Comparison of ENCODE assay signal across 21 cellular contexts in genomic region chr2:11520092-11520693, GRCh38.
"Had no signal": no experiment of that assay in that cellular context is flagged by ENCODE, and none has a peak within 500 bp of the region (broad histone marks: within the 10 kb centered on the region; RNA-seq: fewer than 3 reads in every experiment).

No MANE protein-coding gene starts in this region.

- H3K9me3 Mint-ChIP-seq: activated CD4-positive, alpha-beta T cell treated with anti-CD3 and anti-CD28 coated beads, Interleukin-2, amount 10 ng/mL, durations not matched to agents 7 days and 5 days; activated T-cell treated with anti-CD3 and anti-CD28 coated beads, Interleukin-2, amount 50 U/mL, for 4 hours had no signal

- H3K4me1 ChIP-seq: breast epithelium had no signal

- DNase-seq: activated B cell treated with CpG ODN at 0.5 μM for 24 hours; activated CD4-positive, alpha-beta memory T cell treated with anti-CD3 and anti-CD28 coated beads for 36 hours; activated CD4-positive, alpha-beta T cell treated with anti-CD3 and anti-CD28 coated beads for 1 hour; activated CD4-positive, alpha-beta T cell treated with anti-CD3 and anti-CD28 coated beads, Interleukin-2, amount 10 ng/mL, durations not matched to agents 7 days and 5 days; activated CD8-positive, alpha-beta memory T cell treated with anti-CD3 and anti-CD28 coated beads for 24 hours; activated effector memory CD4-positive, alpha-beta T cell treated with anti-CD3 and anti-CD28 coated beads, Interleukin-2, amount 50 U/mL, for 16 hours; activated naive CD4-positive, alpha-beta T cell treated with anti-CD3 and anti-CD28 coated beads for 36 hours; activated naive CD8-positive, alpha-beta T cell treated with anti-CD3 and anti-CD28 coated beads for 36 hours; activated T-cell treated with anti-CD3 and anti-CD28 coated beads, Interleukin-2, amount 50 U/mL, for 4 hours; caudate nucleus; NCI-H1048; NCI-H146; NCI-H1930; NCI-H2171; NCI-H226; NCI-H526; NCI-H82; SIG-M5; T-helper 17 cell; T-helper 9 cell had no signal

- H3K9me3 ChIP-seq: breast epithelium had no signal

- H3K27ac Mint-ChIP-seq: activated B cell treated with CpG ODN at 0.5 μM for 24 hours; activated CD4-positive, alpha-beta memory T cell treated with anti-CD3 and anti-CD28 coated beads for 36 hours; activated CD4-positive, alpha-beta T cell treated with anti-CD3 and anti-CD28 coated beads, Interleukin-2, amount 10 ng/mL, durations not matched to agents 7 days and 5 days; activated naive CD4-positive, alpha-beta T cell treated with anti-CD3 and anti-CD28 coated beads for 36 hours; activated naive CD8-positive, alpha-beta T cell treated with anti-CD3 and anti-CD28 coated beads for 36 hours; T-helper 17 cell had no signal

- ATAC-seq: activated T-cell treated with anti-CD3 and anti-CD28 coated beads, Interleukin-2, amount 50 U/mL, for 4 hours; T-helper 17 cell had no signal

- H3K27me3 ChIP-seq: breast epithelium had no signal

- H3K4me1 Mint-ChIP-seq: activated B cell treated with CpG ODN at 0.5 μM for 24 hours; activated CD4-positive, alpha-beta T cell treated with anti-CD3 and anti-CD28 coated beads, Interleukin-2, amount 10 ng/mL, durations not matched to agents 7 days and 5 days; activated naive CD8-positive, alpha-beta T cell treated with anti-CD3 and anti-CD28 coated beads for 36 hours; T-helper 17 cell had no signal

- H3K27me3 Mint-ChIP-seq: activated CD4-positive, alpha-beta T cell treated with anti-CD3 and anti-CD28 coated beads, Interleukin-2, amount 10 ng/mL, durations not matched to agents 7 days and 5 days; activated naive CD8-positive, alpha-beta T cell treated with anti-CD3 and anti-CD28 coated beads for 36 hours had no signal

- H3K36me3 ChIP-seq: breast epithelium had no signal

- H3K4me3 ChIP-seq: breast epithelium had no signal

- H3K27ac ChIP-seq: breast epithelium had no signal

- H3K4me3 Mint-ChIP-seq: activated B cell treated with CpG ODN at 0.5 μM for 24 hours; activated CD4-positive, alpha-beta memory T cell treated with anti-CD3 and anti-CD28 coated beads for 36 hours; activated CD4-positive, alpha-beta T cell treated with anti-CD3 and anti-CD28 coated beads, Interleukin-2, amount 10 ng/mL, durations not matched to agents 7 days and 5 days; activated naive CD4-positive, alpha-beta T cell treated with anti-CD3 and anti-CD28 coated beads for 36 hours; activated naive CD8-positive, alpha-beta T cell treated with anti-CD3 and anti-CD28 coated beads for 36 hours; activated T-cell treated with anti-CD3 and anti-CD28 coated beads, Interleukin-2, amount 50 U/mL, for 4 hours; T-helper 17 cell had no signal

- H3K36me3 Mint-ChIP-seq: activated CD4-positive, alpha-beta memory T cell treated with anti-CD3 and anti-CD28 coated beads for 36 hours; activated naive CD8-positive, alpha-beta T cell treated with anti-CD3 and anti-CD28 coated beads for 36 hours had no signal
